ENCODE assay signal across 1 cellular context in genomic region chr6:149273318-149273717, GRCh38.
A peak's percentile ranks its signal among the peaks of the same experiment; 100 is the strongest.
TF ChIP-seq lines count a peak whose summit lies in the region.

No MANE protein-coding gene starts in this region.

TF ChIP-seq in GM12878, 131 proteins besides CTCF, POLR2A, EP300 and RAD21 (continued from another document):
- no peak for TF ChIP-seq ZNF687 (IDR thresholded peaks at IDR 0.05)
- no peak for TF ChIP-seq ASH2L (IDR thresholded peaks at IDR 0.05; ENCODE audit: borderline replicate concordance, low read depth)
- TF ChIP-seq CUX1 (IDR thresholded peaks at IDR 0.05; ENCODE audit: insufficient replicate concordance, low read depth, low read length), result no peak
- TF ChIP-seq ZNF217 (IDR thresholded peaks at IDR 0.05), result no peak
- 0 out of 2 replicates have a peak, but pooled peaks have one; percentile 33 for TF ChIP-seq EED (IDR thresholded peaks at IDR 0.05; ENCODE audit: low read depth)
- TF ChIP-seq IKZF1 (conservative IDR thresholded peaks at IDR 0.05), result peak; percentile 12; the same call in 1 of the 2 replicates
- peak; percentile 78 for TF ChIP-seq SPI1 (IDR thresholded peaks at IDR 0.05; ENCODE audit: borderline replicate concordance, insufficient read depth, low read depth, low read length)
- TF ChIP-seq ZNF592 (IDR thresholded peaks at IDR 0.05), result no peak
- TF ChIP-seq RBBP5 (conservative IDR thresholded peaks at IDR 0.05), result no peak
- TF ChIP-seq ZBED1 (IDR thresholded peaks at IDR 0.05; ENCODE audit: borderline replicate concordance), result no peak
- no peak for TF ChIP-seq CHD1 (IDR thresholded peaks at IDR 0.05; ENCODE audit: low read depth, low read length)
- TF ChIP-seq CEBPZ (IDR thresholded peaks at IDR 0.05; ENCODE audit: low read depth, low read length), result no peak
